In genomic region chr10:51862149-51862548, GRCh38 we compare ENCODE assay signal across 16 cellular contexts.
A peak's percentile ranks its signal among the peaks of the same experiment; 100 is the strongest.
DNase-seq lines count a peak whose midpoint lies in the region; ATAC-seq and TF ChIP-seq lines count a peak whose summit lies in the region.
"Had no signal": no experiment of that assay in that cellular context is flagged by ENCODE, and none has a peak within 500 bp of the region (broad histone marks: within the 10 kb centered on the region; RNA-seq: fewer than 3 reads in every experiment).

No MANE protein-coding gene starts in this region.

- H3K27ac Mint-ChIP-seq in stimulated activated naive CD8-positive, alpha-beta T cell treated with anti-CD3 and anti-CD28 coated beads, Interleukin-15, amount 100 ng/mL, for 72 hours, result no peak overlapping the region

- H3K4me1 ChIP-seq in ascending aorta (peaks cover 7 to 23% of the 10 kb centered on the region in 2 donors), psoas muscle (peaks cover 30% of the 10 kb centered on the region)

- H3K4me3 ChIP-seq in ascending aorta (no peak overlapping the region), psoas muscle (no peak overlapping the region)
- H3K4me3 ChIP-seq: GM23248 had no signal

- H3K27ac ChIP-seq in ascending aorta (peak overlapping the region; percentile 67 to 71), psoas muscle (peak overlapping the region; percentile 78)
- H3K27ac ChIP-seq: GM23248 had no signal

- WGBS in psoas muscle, 3 donors, result 65 to 81% (median 68%) methylated on average over 3 of the region's 3 CpGs

- H3K9me3 ChIP-seq in ascending aorta, result no peaks in the 10 kb centered on the region
- no peaks in the 10 kb centered on the region for H3K9me3 ChIP-seq in psoas muscle

- no peak for DNase-seq in stimulated activated naive CD8-positive, alpha-beta T cell treated with anti-CD3 and anti-CD28 coated beads, Interleukin-15, amount 100 ng/mL, for 72 hours
- no peak for DNase-seq in stimulated activated naive CD8-positive, alpha-beta T cell treated with anti-CD3 and anti-CD28 coated beads, Interleukin-15, Interleukin-2, amounts not matched to agents 100 U/mL and 50 U/mL, for 24 hours
- DNase-seq in ascending aorta (ENCODE audit: low spot score in 2 of 2), result no peak
- DNase-seq in psoas muscle, result no peak
- DNase-seq in sciatic nerve (ENCODE audit: low spot score), result no peak
- no peak for DNase-seq in D341Med (ENCODE audit: low spot score)
- DNase-seq: GF-D8, GM23248, Karpas-422, MM.1S, NCI-H146, NCI-H2227 treated with DMSO at 0.1 percent for 48 hours, NCI-H82, SHP77 treated with DMSO at 0.1 percent for 48 hours had no signal

- H3K27me3 ChIP-seq in ascending aorta (no peaks in the 10 kb centered on the region), psoas muscle (ENCODE audit: insufficient read depth in 3 of 3, low read length in 2 of 3) (no peaks in the 10 kb centered on the region)

- peak; percentile 12 for ATAC-seq in stimulated activated naive CD8-positive, alpha-beta T cell treated with anti-CD3 and anti-CD28 coated beads, Interleukin-15, amount 100 ng/mL, for 72 hours
- no peak for ATAC-seq in stimulated activated naive CD8-positive, alpha-beta T cell treated with anti-CD3 and anti-CD28 coated beads, Interleukin-15, Interleukin-2, amounts not matched to agents 100 U/mL and 50 U/mL, for 24 hours
- ATAC-seq in psoas muscle (peak in 3 of 4 donors; percentile 14 to 43 (median 17)), GM21447 (IDR thresholded peaks at IDR 0.05; ENCODE audit: unreplicated experiment) (no peak), sciatic nerve (no peak)
- ATAC-seq: HCT116 had no signal

- intact Hi-C loops in ascending aorta (cut with DNase I), result no loop called here
- intact Hi-C loops in psoas muscle (cut with DNase I), result no loop called here
- intact Hi-C loops in sciatic nerve (cut with DNase I), result no loop called here

- no peak overlapping the region for H3K4me3 Mint-ChIP-seq in stimulated activated naive CD8-positive, alpha-beta T cell treated with anti-CD3 and anti-CD28 coated beads, Interleukin-15, amount 100 ng/mL, for 72 hours

- no peaks in the 10 kb centered on the region for H3K9me3 Mint-ChIP-seq in stimulated activated naive CD8-positive, alpha-beta T cell treated with anti-CD3 and anti-CD28 coated beads, Interleukin-15, amount 100 ng/mL, for 72 hours

- no peaks in the 10 kb centered on the region for H3K27me3 Mint-ChIP-seq in stimulated activated naive CD8-positive, alpha-beta T cell treated with anti-CD3 and anti-CD28 coated beads, Interleukin-15, amount 100 ng/mL, for 72 hours

- H3K36me3 ChIP-seq in ascending aorta (no peaks in the 10 kb centered on the region), psoas muscle (ENCODE audit: insufficient read depth in 1 of 2, low read depth in 1 of 2) (no peaks in the 10 kb centered on the region)

- no peak for TF ChIP-seq CTCF in ascending aorta (IDR thresholded peaks at IDR 0.05)
- TF ChIP-seq CTCF in psoas muscle (IDR thresholded peaks at IDR 0.05), result no peak

- no peaks in the 10 kb centered on the region for H3K4me1 Mint-ChIP-seq in stimulated activated naive CD8-positive, alpha-beta T cell treated with anti-CD3 and anti-CD28 coated beads, Interleukin-15, amount 100 ng/mL, for 72 hours

Comparison
In these comparisons a context has a peak if more than half of its experiments do, and no peak if none do; other contexts are left out.
1. ATAC-seq: peak in stimulated activated naive CD8-positive, alpha-beta T cell treated with anti-CD3 and anti-CD28 coated beads, Interleukin-15, amount 100 ng/mL, for 72 hours (single experiment) and psoas muscle (3 of 4); none in stimulated activated naive CD8-positive, alpha-beta T cell treated with anti-CD3 and anti-CD28 coated beads, Interleukin-15, Interleukin-2, amounts not matched to agents 100 U/mL and 50 U/mL, for 24 hours (single experiment), GM21447 (single experiment) and sciatic nerve (single experiment).